Comparison of ENCODE assay signal across 8 cellular contexts in the genomic region with DNA sequence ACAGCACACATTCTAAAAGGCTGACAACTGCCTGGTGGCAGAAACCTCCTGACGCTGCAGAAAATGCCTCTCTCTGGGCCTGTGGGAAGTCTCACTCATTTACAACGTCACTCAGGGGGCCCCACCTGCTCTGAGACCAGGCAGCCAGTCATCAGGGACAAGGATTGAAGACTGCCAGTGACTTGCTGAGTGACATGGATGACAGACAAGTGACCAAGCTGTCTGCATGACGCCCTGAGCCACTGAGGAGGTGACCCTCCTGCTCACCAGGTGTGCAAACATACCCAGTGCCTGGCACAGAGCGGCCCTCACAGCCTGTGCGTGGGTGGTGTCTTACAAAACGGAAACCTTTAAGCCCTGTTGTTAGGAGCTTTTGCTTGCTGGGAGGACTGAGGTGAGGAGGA.
DNase-seq lines count a peak whose midpoint lies in the region; ATAC-seq and TF ChIP-seq lines count a peak whose summit lies in the region.

No MANE protein-coding gene starts in this region.

- ATAC-seq in left ventricle myocardium superior: no peak

- H3K4me3 ChIP-seq in GM12864 (ENCODE audit: low read depth, low read length): no peak overlapping the region

- intact Hi-C loops in left ventricle myocardium superior (cut with micrococcal nuclease): no loop called here

- no peak for TF ChIP-seq CTCF in GM12864 (IDR thresholded peaks at IDR 0.05; ENCODE audit: low read depth, low read length, missing control alignments)

- DNase-seq in GM12864 (ENCODE audit: low read depth) (peak; percentile 43), NCI-H1436 treated with DMSO at 0.1 percent for 48 hours (lab: John Stamatoyannopoulos, UW) (peak; percentile 19), globus pallidus (ENCODE audit: low spot score) (no peak), left ventricle myocardium superior (no peak), NCI-H1930 (lab: John Stamatoyannopoulos, UW) (no peak), H4 (ENCODE audit: low spot score) (no peak)
- peak; percentile 51 for DNase-seq in activated T-cell treated with anti-CD3 and anti-CD28 coated beads, Interleukin-2, amount 50 U/mL, for 1 hour
- peak; percentile 34 to 48 for DNase-seq in stimulated activated CD4-positive, alpha-beta T cell treated with anti-CD3 and anti-CD28 coated beads, Interleukin-12 subunit alpha, Interleukin-12 subunit beta, amount 100 ng/mL, for 24 hours (ENCODE audit: low read depth in 2 of 2)

Comparison
In these comparisons a context has a peak if more than half of its experiments do, and no peak if none do; other contexts are left out.
1. DNase-seq: peak in GM12864 (single experiment), NCI-H1436 treated with DMSO at 0.1 percent for 48 hours (single experiment), activated T-cell treated with anti-CD3 and anti-CD28 coated beads, Interleukin-2, amount 50 U/mL, for 1 hour (single experiment) and stimulated activated CD4-positive, alpha-beta T cell treated with anti-CD3 and anti-CD28 coated beads, Interleukin-12 subunit alpha, Interleukin-12 subunit beta, amount 100 ng/mL, for 24 hours (2 of 2); none in globus pallidus (single experiment), left ventricle myocardium superior (single experiment), NCI-H1930 (0 of 2) and H4 (single experiment).